In genomic region chr14:53306926-53307325, GRCh38 we compare ENCODE assay signal across 9 cellular contexts.
DNase-seq lines count a peak whose midpoint lies in the region; ATAC-seq and TF ChIP-seq lines count a peak whose summit lies in the region.
"Had no signal": no experiment of that assay in that cellular context is flagged by ENCODE, and none has a peak within 500 bp of the region (broad histone marks: within the 10 kb centered on the region; RNA-seq: fewer than 3 reads in every experiment).

No MANE protein-coding gene starts in this region.

- H3K9me3 ChIP-seq in adrenal gland (replicated peaks in 1 of 3) (no peaks in the 10 kb centered on the region), right atrium auricular region (no peaks in the 10 kb centered on the region)

- no peak for TF ChIP-seq POLR2A in adrenal gland (IDR thresholded peaks at IDR 0.05)

- no peaks in the 10 kb centered on the region for H3K36me3 ChIP-seq in adrenal gland (replicated peaks in 1 of 2)
- no peaks in the 10 kb centered on the region for H3K36me3 ChIP-seq in right atrium auricular region

- TF ChIP-seq CTCF in adrenal gland (IDR thresholded peaks at IDR 0.05): no peak
- TF ChIP-seq CTCF in right atrium auricular region (IDR thresholded peaks at IDR 0.05): no peak
- no peak for TF ChIP-seq CTCF in GM10248 (IDR thresholded peaks at IDR 0.05; ENCODE audit: control extremely low read depth, extremely low read depth, low read depth, missing control alignments)

- H3K4me3 ChIP-seq in adrenal gland: peak overlapping the region in 1 of 4 donors; percentile 51
- H3K4me3 ChIP-seq in right atrium auricular region: no peak overlapping the region

- DNase-seq in EL (peak; percentile 60), adrenal gland (peak in 2 of 7 donors; percentile 19 to 39), right atrium auricular region (ENCODE audit: low spot score) (no peak), putamen (ENCODE audit: low spot score) (peak; percentile 94), GM10248 (ENCODE audit: extremely low spot score) (no peak)
- DNase-seq: activated gamma-delta T cell had no signal

- 42 to 65% (median 53%) methylated on average over 4 of the region's 4 CpGs for WGBS in adrenal gland, 4 donors

- H3K27ac ChIP-seq in adrenal gland (peak overlapping the region in 3 of 5 donors; percentile 37 to 75 (median 44)), right atrium auricular region (peak overlapping the region; percentile 47 to 61)

- no peak for ATAC-seq in GM21528 (IDR thresholded peaks at IDR 0.05; ENCODE audit: low FRiP score, unreplicated experiment)
- no peak for ATAC-seq in GM21526 (IDR thresholded peaks at IDR 0.05; ENCODE audit: low FRiP score, unreplicated experiment)
- ATAC-seq in GM21515 (IDR thresholded peaks at IDR 0.05; ENCODE audit: unreplicated experiment): no peak

- H3K27me3 ChIP-seq in adrenal gland (no peaks in the 10 kb centered on the region), right atrium auricular region (no peaks in the 10 kb centered on the region)

- CTCF ChIA-PET in GM10248 (lab: Yijun Ruan, JAX): interaction anchor here (1.0 to 5.3 kb wide), 23 partner anchors 9 to 928 kb away, joined by 3 to 39 read pairs (median 4); no protein-coding TSS in a partner anchor

- H3K4me1 ChIP-seq in adrenal gland (replicated peaks in 1 of 2): peaks cover 6% of the 10 kb centered on the region in 2 donors
- peaks cover 0 to 14% of the 10 kb centered on the region in 2 donors for H3K4me1 ChIP-seq in right atrium auricular region

- intact Hi-C loops in adrenal gland (cut with DNase I): loop anchor here in 1 of 2 donors (10.0 kb wide), 1 partner anchor 482 kb away; no protein-coding TSS in a partner anchor

- POLR2A ChIA-PET in GM10248 (lab: Yijun Ruan, JAX): no interaction called here

Comparison
In these comparisons a context has a peak if more than half of its experiments do, and no peak if none do; other contexts are left out.
1. DNase-seq: peak in EL (single experiment) and putamen (single experiment); none in right atrium auricular region (single experiment) and GM10248 (single experiment).